12 cellular contexts compared by ENCODE assay signal in the genomic region with DNA sequence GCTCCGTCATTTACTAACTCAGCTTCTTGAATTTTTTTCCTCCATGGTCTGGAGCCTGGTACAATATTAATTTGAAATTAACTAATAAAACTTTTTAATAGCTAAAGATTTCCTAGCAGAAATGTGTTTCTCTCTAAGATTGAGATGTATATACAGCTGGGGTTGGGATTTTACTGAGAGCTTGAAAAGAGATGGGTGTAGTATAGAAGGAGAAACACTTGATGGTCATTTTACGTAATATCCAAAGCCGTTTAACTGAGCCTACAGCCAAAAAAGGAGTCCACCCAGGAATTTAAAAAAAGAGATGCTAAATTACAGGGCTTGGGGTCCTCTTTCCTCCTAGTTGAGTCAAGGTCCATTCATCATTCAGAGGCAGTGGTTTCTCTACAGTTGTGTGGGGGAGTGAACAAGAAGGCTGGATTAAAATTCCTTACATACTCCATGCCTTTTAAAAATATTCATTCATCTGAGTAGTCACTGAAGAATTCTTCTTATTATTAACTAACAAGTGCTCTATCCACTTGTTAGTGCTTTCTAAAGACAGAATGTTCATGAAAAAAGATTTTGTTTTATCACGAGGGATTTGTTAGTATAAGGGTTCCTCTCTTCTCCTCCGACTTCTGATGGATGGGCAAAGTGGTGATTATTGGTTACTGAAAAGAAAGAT.
DNase-seq lines count a peak whose midpoint lies in the region; ATAC-seq and TF ChIP-seq lines count a peak whose summit lies in the region.
"Had no signal": no experiment of that assay in that cellular context is flagged by ENCODE, and none has a peak within 500 bp of the region (broad histone marks: within the 10 kb centered on the region; RNA-seq: fewer than 3 reads in every experiment).

No MANE protein-coding gene starts in this region.

- DNase-seq in left ventricle myocardium inferior (no peak), heart right ventricle (no peak), breast epithelium (ENCODE audit: low spot score in 2 of 2) (no peak), kidney epithelial cell (ENCODE audit: low read depth) (no peak), H7 (no peak), CD14-positive monocyte (ENCODE audit: low spot score) (no peak), DMS79 treated with DMSO at 0.1 percent for 48 hours (lab: John Stamatoyannopoulos, UW) (no peak)
- DNase-seq: 8988T, activated gamma-delta T cell treated with Interleukin-2 at 50 U/mL for 16 hours, esophagus squamous epithelium, NCI-H69 had no signal

- H3K36me3 ChIP-seq in left ventricle myocardium inferior (no peaks in the 10 kb centered on the region), heart right ventricle (no peaks in the 10 kb centered on the region), breast epithelium (no peaks in the 10 kb centered on the region), kidney epithelial cell (ENCODE audit: control insufficient read depth, insufficient read depth, low read length) (no peaks in the 10 kb centered on the region), H7 (replicated peaks; ENCODE audit: control insufficient read depth, insufficient read depth, low read length) (no peaks in the 10 kb centered on the region)
- H3K36me3 ChIP-seq: esophagus squamous epithelium had no signal

- peaks cover 0 to 6% (median 5%) of the 10 kb centered on the region in 3 donors for H3K27me3 Mint-ChIP-seq in CD14-positive monocyte (ENCODE audit: low read depth in 3 of 3)

- no peaks in the 10 kb centered on the region for H3K36me3 Mint-ChIP-seq in CD14-positive monocyte

- no peaks in the 10 kb centered on the region for H3K9me3 ChIP-seq in left ventricle myocardium inferior (replicated peaks)
- H3K9me3 ChIP-seq in heart right ventricle, result no peaks in the 10 kb centered on the region
- no peaks in the 10 kb centered on the region for H3K9me3 ChIP-seq in breast epithelium
- H3K9me3 ChIP-seq: esophagus squamous epithelium had no signal

- H3K27ac ChIP-seq in left ventricle myocardium inferior (replicated peaks) (peak overlapping the region; percentile 50), heart right ventricle (peak overlapping the region in 4 of 10 donors; percentile 53 to 67 (median 62)), breast epithelium (no peak overlapping the region)

- intact Hi-C loops in left ventricle myocardium inferior (cut with micrococcal nuclease), result no loop called here
- intact Hi-C loops in heart right ventricle (cut with DNase I), result loop anchor here in 4 of 10 donors (10.0 kb wide), 3 partner anchors 59 to 119 kb away; no protein-coding TSS in a partner anchor
- intact Hi-C loops in breast epithelium (cut with DNase I; ENCODE audit: low total_unique reads), result no loop called here
- intact Hi-C loops in CD14-positive monocyte (cut with micrococcal nuclease), result no loop called here

- WGBS in heart right ventricle, 2 donors, result 60 to 65% methylated on average over 5 of the region's 5 CpGs

- TF ChIP-seq CTCF in left ventricle myocardium inferior (IDR thresholded peaks at IDR 0.05; ENCODE audit: borderline replicate concordance) (no peak), heart right ventricle (IDR thresholded peaks at IDR 0.05) (no peak), breast epithelium (IDR thresholded peaks at IDR 0.05) (no peak), kidney epithelial cell (IDR thresholded peaks at IDR 0.05; ENCODE audit: insufficient read depth, low read length, poor library complexity, severe bottlenecking) (no peak), CD14-positive monocyte (IDR thresholded peaks at IDR 0.05) (no peak)

- ATAC-seq in heart right ventricle (no peak), GM21786 (IDR thresholded peaks at IDR 0.05; ENCODE audit: unreplicated experiment) (no peak)

- H3K4me3 ChIP-seq in left ventricle myocardium inferior (peak overlapping the region; percentile 60), heart right ventricle (peak overlapping the region in 2 of 10 donors; percentile 48), breast epithelium (peak overlapping the region in 2 of 3 donors; percentile 30 to 33), kidney epithelial cell (ENCODE audit: low read depth, low read length) (peak overlapping the region; percentile 44), H7 (ENCODE audit: insufficient read depth, low read depth, low read length) (no peak overlapping the region)

- peaks cover 16% of the 10 kb centered on the region for H3K4me1 ChIP-seq in left ventricle myocardium inferior
- H3K4me1 ChIP-seq in heart right ventricle, result peaks cover 0 to 20% (median 13%) of the 10 kb centered on the region in 9 donors
- H3K4me1 ChIP-seq in breast epithelium, result no peaks in the 10 kb centered on the region

- peaks cover 0 to 2% (median 0%) of the 10 kb centered on the region in 7 donors for H3K9me3 Mint-ChIP-seq in CD14-positive monocyte

- no peak for TF ChIP-seq POLR2A in breast epithelium (IDR thresholded peaks at IDR 0.05)

- H3K4me3 Mint-ChIP-seq in CD14-positive monocyte, result no peak overlapping the region

- H3K4me1 Mint-ChIP-seq in CD14-positive monocyte, result no peaks in the 10 kb centered on the region

- H3K27me3 ChIP-seq in left ventricle myocardium inferior (ENCODE audit: low read depth), result no peaks in the 10 kb centered on the region
- H3K27me3 ChIP-seq in heart right ventricle, result no peaks in the 10 kb centered on the region
- H3K27me3 ChIP-seq in breast epithelium, result no peaks in the 10 kb centered on the region
- no peaks in the 10 kb centered on the region for H3K27me3 ChIP-seq in kidney epithelial cell (ENCODE audit: control insufficient read depth, insufficient read depth, low read length)
- no peaks in the 10 kb centered on the region for H3K27me3 ChIP-seq in H7 (ENCODE audit: control insufficient read depth, insufficient read depth, low read length)
- H3K27me3 ChIP-seq: esophagus squamous epithelium had no signal

- no peak overlapping the region for H3K27ac Mint-ChIP-seq in CD14-positive monocyte
